ENCODE assay signal across 1 cellular context in the genomic region with DNA sequence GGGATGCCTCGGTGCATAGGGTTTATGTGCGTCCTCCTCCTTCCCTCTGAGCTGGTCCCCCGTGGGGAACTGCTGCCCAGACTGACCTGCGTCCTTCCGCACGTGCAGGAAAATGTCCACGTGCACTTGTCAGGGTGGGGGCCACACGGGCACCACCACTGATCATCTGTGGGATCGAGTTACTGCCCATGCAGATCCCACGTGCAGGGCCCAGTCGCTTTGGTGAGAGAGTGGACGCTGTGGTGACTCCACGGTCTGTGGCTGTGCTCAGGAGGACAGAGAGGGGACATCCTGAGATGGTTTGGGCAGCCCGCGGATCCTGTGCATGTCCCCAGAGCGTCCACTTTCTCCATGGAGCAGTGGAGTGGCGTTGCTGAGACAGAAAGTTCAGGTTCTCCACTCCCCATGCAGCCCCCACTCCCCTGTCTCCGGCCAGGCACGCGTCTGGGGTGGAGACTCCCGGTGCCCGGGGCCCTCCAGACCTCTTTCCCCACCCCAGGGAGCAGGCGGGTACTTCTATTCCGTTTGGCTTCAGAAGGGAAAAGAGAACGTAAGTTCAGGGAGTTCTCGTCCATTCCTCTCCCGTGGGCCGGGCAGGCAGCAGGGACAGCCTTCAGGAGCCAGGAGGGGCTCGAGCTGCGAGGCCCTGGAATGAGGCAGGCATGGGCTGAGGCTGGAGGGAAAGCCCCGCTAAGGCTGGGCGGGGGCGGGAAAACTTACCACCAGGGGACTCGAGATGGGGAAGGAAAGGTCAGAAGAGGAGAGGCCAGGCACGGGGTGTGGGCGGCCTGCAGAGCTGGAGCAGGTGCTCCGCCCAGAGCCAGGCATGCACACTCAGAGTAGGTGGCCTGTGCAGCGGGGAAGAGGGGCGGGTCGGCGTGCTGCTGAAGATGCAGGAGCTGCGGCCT.
TF ChIP-seq lines count a peak whose summit lies in the region.

No MANE protein-coding gene starts in this region.

TF ChIP-seq in HepG2, 621 proteins besides CTCF, POLR2A, EP300 and RAD21 (continued from another document and continues in another):
- no peak for TF ChIP-seq ZNF207 (IDR thresholded peaks at IDR 0.05; ENCODE audit: borderline replicate concordance)
- TF ChIP-seq ZNF569 (CRISPR knock-in tag; IDR thresholded peaks at IDR 0.05; ENCODE audit: borderline replicate concordance), result no peak
- peak; percentile 58; the same call in 1 of the 2 replicates for TF ChIP-seq SAFB2 (CRISPR knock-in tag; IDR thresholded peaks at IDR 0.05; ENCODE audit: borderline replicate concordance, low read depth)
- no peak for TF ChIP-seq SRSF4 (IDR thresholded peaks at IDR 0.05; ENCODE audit: low read depth, low read length, poor library complexity, severe bottlenecking)
- TF ChIP-seq, protein P1, sequence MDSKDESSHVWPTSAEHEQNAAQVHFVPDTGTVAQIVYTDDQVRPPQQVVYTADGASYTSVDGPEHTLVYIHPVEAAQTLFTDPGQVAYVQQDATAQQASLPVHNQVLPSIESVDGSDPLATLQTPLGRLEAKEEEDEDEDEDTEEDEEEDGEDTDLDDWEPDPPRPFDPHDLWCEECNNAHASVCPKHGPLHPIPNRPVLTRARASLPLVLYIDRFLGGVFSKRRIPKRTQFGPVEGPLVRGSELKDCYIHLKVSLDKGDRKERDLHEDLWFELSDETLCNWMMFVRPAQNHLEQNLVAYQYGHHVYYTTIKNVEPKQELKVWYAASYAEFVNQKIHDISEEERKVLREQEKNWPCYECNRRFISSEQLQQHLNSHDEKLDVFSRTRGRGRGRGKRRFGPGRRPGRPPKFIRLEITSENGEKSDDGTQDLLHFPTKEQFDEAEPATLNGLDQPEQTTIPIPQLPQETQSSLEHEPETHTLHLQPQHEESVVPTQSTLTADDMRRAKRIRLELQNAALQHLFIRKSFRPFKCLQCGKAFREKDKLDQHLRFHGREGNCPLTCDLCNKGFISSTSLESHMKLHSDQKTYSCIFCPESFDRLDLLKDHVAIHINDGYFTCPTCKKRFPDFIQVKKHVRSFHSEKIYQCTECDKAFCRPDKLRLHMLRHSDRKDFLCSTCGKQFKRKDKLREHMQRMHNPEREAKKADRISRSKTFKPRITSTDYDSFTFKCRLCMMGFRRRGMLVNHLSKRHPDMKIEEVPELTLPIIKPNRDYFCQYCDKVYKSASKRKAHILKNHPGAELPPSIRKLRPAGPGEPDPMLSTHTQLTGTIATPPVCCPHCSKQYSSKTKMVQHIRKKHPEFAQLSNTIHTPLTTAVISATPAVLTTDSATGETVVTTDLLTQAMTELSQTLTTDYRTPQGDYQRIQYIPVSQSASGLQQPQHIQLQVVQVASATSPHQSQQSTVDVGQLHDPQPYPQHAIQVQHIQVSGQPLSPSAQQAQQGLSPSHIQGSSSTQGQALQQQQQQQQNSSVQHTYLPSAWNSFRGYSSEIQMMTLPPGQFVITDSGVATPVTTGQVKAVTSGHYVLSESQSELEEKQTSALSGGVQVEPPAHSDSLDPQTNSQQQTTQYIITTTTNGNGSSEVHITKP (CRISPR knock-in tag; IDR thresholded peaks at IDR 0.05; ENCODE audit: low read depth), result no peak
- no peak; the same call in 1 of the 2 replicates for TF ChIP-seq ZNF101 (CRISPR knock-in tag; IDR thresholded peaks at IDR 0.05; ENCODE audit: borderline replicate concordance, low read depth)
- no peak for TF ChIP-seq KAT2B (IDR thresholded peaks at IDR 0.05; ENCODE audit: borderline replicate concordance, low read depth, low read length)
- peak; percentile 60 for TF ChIP-seq ISL2 (CRISPR knock-in tag; IDR thresholded peaks at IDR 0.05)
- TF ChIP-seq CBFB (CRISPR knock-in tag; IDR thresholded peaks at IDR 0.05), result no peak
- TF ChIP-seq ZNF549 (CRISPR knock-in tag; IDR thresholded peaks at IDR 0.05), result no peak
- TF ChIP-seq, protein P2, sequence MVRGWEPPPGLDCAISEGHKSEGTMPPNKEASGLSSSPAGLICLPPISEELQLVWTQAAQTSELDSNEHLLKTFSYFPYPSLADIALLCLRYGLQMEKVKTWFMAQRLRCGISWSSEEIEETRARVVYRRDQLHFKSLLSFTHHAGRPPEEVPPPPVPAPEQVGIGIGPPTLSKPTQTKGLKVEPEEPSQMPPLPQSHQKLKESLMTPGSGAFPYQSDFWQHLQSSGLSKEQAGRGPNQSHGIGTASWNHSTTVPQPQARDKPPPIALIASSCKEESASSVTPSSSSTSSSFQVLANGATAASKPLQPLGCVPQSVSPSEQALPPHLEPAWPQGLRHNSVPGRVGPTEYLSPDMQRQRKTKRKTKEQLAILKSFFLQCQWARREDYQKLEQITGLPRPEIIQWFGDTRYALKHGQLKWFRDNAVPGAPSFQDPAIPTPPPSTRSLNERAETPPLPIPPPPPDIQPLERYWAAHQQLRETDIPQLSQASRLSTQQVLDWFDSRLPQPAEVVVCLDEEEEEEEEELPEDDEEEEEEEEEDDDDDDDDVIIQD (CRISPR knock-in tag; IDR thresholded peaks at IDR 0.05; ENCODE audit: low read depth), result peak; percentile 54
- TF ChIP-seq ZNF550 (CRISPR knock-in tag; IDR thresholded peaks at IDR 0.05; ENCODE audit: borderline replicate concordance), result no peak
- no peak for TF ChIP-seq NFIC (IDR thresholded peaks at IDR 0.05; ENCODE audit: low read length)
- no peak; the same call in 1 of the 2 replicates for TF ChIP-seq ZBTB7A (CRISPR knock-in tag; IDR thresholded peaks at IDR 0.05)
- 0 out of 2 replicates have a peak, but pooled peaks have one; percentile 60 for TF ChIP-seq ZNF317 (CRISPR knock-in tag; IDR thresholded peaks at IDR 0.05)
- no peak for TF ChIP-seq LCORL (IDR thresholded peaks at IDR 0.05)
- TF ChIP-seq LCORL (CRISPR knock-in tag; IDR thresholded peaks at IDR 0.05), result peak; percentile 21; the same call in 1 of the 2 replicates
- no peak for TF ChIP-seq ZNF709 (CRISPR knock-in tag; IDR thresholded peaks at IDR 0.05)
- peak; percentile 73 for TF ChIP-seq KMT2A (CRISPR knock-in tag; IDR thresholded peaks at IDR 0.05)
- TF ChIP-seq ZBTB20 (CRISPR knock-in tag; IDR thresholded peaks at IDR 0.05; ENCODE audit: borderline replicate concordance, low read depth), result peak; percentile 82; the same call in 1 of the 2 replicates
- TF ChIP-seq, protein P3, sequence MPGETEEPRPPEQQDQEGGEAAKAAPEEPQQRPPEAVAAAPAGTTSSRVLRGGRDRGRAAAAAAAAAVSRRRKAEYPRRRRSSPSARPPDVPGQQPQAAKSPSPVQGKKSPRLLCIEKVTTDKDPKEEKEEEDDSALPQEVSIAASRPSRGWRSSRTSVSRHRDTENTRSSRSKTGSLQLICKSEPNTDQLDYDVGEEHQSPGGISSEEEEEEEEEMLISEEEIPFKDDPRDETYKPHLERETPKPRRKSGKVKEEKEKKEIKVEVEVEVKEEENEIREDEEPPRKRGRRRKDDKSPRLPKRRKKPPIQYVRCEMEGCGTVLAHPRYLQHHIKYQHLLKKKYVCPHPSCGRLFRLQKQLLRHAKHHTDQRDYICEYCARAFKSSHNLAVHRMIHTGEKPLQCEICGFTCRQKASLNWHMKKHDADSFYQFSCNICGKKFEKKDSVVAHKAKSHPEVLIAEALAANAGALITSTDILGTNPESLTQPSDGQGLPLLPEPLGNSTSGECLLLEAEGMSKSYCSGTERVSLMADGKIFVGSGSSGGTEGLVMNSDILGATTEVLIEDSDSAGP (CRISPR knock-in tag; IDR thresholded peaks at IDR 0.05; ENCODE audit: borderline replicate concordance), result peak; percentile 88
- TF ChIP-seq, protein P4, sequence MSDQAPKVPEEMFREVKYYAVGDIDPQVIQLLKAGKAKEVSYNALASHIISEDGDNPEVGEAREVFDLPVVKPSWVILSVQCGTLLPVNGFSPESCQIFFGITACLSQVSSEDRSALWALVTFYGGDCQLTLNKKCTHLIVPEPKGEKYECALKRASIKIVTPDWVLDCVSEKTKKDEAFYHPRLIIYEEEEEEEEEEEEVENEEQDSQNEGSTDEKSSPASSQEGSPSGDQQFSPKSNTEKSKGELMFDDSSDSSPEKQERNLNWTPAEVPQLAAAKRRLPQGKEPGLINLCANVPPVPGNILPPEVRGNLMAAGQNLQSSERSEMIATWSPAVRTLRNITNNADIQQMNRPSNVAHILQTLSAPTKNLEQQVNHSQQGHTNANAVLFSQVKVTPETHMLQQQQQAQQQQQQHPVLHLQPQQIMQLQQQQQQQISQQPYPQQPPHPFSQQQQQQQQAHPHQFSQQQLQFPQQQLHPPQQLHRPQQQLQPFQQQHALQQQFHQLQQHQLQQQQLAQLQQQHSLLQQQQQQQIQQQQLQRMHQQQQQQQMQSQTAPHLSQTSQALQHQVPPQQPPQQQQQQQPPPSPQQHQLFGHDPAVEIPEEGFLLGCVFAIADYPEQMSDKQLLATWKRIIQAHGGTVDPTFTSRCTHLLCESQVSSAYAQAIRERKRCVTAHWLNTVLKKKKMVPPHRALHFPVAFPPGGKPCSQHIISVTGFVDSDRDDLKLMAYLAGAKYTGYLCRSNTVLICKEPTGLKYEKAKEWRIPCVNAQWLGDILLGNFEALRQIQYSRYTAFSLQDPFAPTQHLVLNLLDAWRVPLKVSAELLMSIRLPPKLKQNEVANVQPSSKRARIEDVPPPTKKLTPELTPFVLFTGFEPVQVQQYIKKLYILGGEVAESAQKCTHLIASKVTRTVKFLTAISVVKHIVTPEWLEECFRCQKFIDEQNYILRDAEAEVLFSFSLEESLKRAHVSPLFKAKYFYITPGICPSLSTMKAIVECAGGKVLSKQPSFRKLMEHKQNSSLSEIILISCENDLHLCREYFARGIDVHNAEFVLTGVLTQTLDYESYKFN (CRISPR knock-in tag; conservative IDR thresholded peaks at IDR 0.05), result peak; percentile 77
- TF ChIP-seq, protein P5, sequence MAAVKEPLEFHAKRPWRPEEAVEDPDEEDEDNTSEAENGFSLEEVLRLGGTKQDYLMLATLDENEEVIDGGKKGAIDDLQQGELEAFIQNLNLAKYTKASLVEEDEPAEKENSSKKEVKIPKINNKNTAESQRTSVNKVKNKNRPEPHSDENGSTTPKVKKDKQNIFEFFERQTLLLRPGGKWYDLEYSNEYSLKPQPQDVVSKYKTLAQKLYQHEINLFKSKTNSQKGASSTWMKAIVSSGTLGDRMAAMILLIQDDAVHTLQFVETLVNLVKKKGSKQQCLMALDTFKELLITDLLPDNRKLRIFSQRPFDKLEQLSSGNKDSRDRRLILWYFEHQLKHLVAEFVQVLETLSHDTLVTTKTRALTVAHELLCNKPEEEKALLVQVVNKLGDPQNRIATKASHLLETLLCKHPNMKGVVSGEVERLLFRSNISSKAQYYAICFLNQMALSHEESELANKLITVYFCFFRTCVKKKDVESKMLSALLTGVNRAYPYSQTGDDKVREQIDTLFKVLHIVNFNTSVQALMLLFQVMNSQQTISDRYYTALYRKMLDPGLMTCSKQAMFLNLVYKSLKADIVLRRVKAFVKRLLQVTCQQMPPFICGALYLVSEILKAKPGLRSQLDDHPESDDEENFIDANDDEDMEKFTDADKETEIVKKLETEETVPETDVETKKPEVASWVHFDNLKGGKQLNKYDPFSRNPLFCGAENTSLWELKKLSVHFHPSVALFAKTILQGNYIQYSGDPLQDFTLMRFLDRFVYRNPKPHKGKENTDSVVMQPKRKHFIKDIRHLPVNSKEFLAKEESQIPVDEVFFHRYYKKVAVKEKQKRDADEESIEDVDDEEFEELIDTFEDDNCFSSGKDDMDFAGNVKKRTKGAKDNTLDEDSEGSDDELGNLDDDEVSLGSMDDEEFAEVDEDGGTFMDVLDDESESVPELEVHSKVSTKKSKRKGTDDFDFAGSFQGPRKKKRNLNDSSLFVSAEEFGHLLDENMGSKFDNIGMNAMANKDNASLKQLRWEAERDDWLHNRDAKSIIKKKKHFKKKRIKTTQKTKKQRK (IDR thresholded peaks at IDR 0.05; ENCODE audit: low read length), result no peak
- no peak for TF ChIP-seq ZBTB3 (CRISPR knock-in tag; IDR thresholded peaks at IDR 0.05; ENCODE audit: borderline replicate concordance, low read depth)
- TF ChIP-seq KDM3A (CRISPR knock-in tag; IDR thresholded peaks at IDR 0.05; ENCODE audit: low read depth), result no peak
- TF ChIP-seq ZBTB8A (CRISPR knock-in tag; IDR thresholded peaks at IDR 0.05; ENCODE audit: borderline replicate concordance, low read depth), result peak; percentile 50; the same call in 1 of the 2 replicates
- TF ChIP-seq ZSCAN31 (CRISPR knock-in tag; IDR thresholded peaks at IDR 0.05; ENCODE audit: low read depth), result 0 out of 2 replicates have a peak, but pooled peaks have one; percentile 59
- TF ChIP-seq DNMT1 (CRISPR knock-in tag; IDR thresholded peaks at IDR 0.05), result no peak
- TF ChIP-seq KLF9 (CRISPR knock-in tag; IDR thresholded peaks at IDR 0.05; ENCODE audit: low read depth), result no peak
- TF ChIP-seq ERF (CRISPR knock-in tag; IDR thresholded peaks at IDR 0.05), result peak; percentile 49; the same call in 1 of the 2 replicates
- TF ChIP-seq ZNF567 (CRISPR knock-in tag; IDR thresholded peaks at IDR 0.05; ENCODE audit: borderline replicate concordance), result no peak
- no peak; the same call in 1 of the 2 replicates for TF ChIP-seq ZNF224 (CRISPR knock-in tag; IDR thresholded peaks at IDR 0.05)
- TF ChIP-seq ZNF766 (CRISPR knock-in tag; IDR thresholded peaks at IDR 0.05; ENCODE audit: borderline replicate concordance), result no peak
- TF ChIP-seq TGIF2 (CRISPR knock-in tag; IDR thresholded peaks at IDR 0.05), result 0 out of 2 replicates have a peak, but pooled peaks have one; percentile 32
- TF ChIP-seq, protein P6, sequence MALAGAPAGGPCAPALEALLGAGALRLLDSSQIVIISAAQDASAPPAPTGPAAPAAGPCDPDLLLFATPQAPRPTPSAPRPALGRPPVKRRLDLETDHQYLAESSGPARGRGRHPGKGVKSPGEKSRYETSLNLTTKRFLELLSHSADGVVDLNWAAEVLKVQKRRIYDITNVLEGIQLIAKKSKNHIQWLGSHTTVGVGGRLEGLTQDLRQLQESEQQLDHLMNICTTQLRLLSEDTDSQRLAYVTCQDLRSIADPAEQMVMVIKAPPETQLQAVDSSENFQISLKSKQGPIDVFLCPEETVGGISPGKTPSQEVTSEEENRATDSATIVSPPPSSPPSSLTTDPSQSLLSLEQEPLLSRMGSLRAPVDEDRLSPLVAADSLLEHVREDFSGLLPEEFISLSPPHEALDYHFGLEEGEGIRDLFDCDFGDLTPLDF (CRISPR knock-in tag; IDR thresholded peaks at IDR 0.05), result peak; percentile 85; the same call in 1 of the 2 replicates
- TF ChIP-seq ZIK1 (CRISPR knock-in tag; IDR thresholded peaks at IDR 0.05; ENCODE audit: borderline replicate concordance, low read depth), result peak; percentile 27; the same call in 1 of the 2 replicates
- TF ChIP-seq MAF1 (CRISPR knock-in tag; IDR thresholded peaks at IDR 0.05; ENCODE audit: borderline replicate concordance), result no peak
- no peak for TF ChIP-seq NFYB (CRISPR knock-in tag; IDR thresholded peaks at IDR 0.05)
- TF ChIP-seq, protein P7, sequence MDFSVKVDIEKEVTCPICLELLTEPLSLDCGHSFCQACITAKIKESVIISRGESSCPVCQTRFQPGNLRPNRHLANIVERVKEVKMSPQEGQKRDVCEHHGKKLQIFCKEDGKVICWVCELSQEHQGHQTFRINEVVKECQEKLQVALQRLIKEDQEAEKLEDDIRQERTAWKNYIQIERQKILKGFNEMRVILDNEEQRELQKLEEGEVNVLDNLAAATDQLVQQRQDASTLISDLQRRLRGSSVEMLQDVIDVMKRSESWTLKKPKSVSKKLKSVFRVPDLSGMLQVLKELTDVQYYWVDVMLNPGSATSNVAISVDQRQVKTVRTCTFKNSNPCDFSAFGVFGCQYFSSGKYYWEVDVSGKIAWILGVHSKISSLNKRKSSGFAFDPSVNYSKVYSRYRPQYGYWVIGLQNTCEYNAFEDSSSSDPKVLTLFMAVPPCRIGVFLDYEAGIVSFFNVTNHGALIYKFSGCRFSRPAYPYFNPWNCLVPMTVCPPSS (IDR thresholded peaks at IDR 0.05), result no peak
- TF ChIP-seq FOXA3 (CRISPR knock-in tag; IDR thresholded peaks at IDR 0.05), result peak; percentile 31; the same call in 1 of the 2 replicates
- TF ChIP-seq RFX5 (IDR thresholded peaks at IDR 0.05; ENCODE audit: low read depth, low read length), result no peak
- peak; percentile 21; the same call in 1 of the 2 replicates for TF ChIP-seq CREM (IDR thresholded peaks at IDR 0.05)
- no peak for TF ChIP-seq CREM (CRISPR knock-in tag; IDR thresholded peaks at IDR 0.05)
- TF ChIP-seq ZNF441 (CRISPR knock-in tag; IDR thresholded peaks at IDR 0.05; ENCODE audit: borderline replicate concordance), result 0 out of 2 replicates have a peak, but pooled peaks have one; percentile 31
- TF ChIP-seq ASH2L (IDR thresholded peaks at IDR 0.05; ENCODE audit: insufficient read length, low read depth, low read length), result no peak
